ENCODE assay signal across 8 cellular contexts in the genomic region with DNA sequence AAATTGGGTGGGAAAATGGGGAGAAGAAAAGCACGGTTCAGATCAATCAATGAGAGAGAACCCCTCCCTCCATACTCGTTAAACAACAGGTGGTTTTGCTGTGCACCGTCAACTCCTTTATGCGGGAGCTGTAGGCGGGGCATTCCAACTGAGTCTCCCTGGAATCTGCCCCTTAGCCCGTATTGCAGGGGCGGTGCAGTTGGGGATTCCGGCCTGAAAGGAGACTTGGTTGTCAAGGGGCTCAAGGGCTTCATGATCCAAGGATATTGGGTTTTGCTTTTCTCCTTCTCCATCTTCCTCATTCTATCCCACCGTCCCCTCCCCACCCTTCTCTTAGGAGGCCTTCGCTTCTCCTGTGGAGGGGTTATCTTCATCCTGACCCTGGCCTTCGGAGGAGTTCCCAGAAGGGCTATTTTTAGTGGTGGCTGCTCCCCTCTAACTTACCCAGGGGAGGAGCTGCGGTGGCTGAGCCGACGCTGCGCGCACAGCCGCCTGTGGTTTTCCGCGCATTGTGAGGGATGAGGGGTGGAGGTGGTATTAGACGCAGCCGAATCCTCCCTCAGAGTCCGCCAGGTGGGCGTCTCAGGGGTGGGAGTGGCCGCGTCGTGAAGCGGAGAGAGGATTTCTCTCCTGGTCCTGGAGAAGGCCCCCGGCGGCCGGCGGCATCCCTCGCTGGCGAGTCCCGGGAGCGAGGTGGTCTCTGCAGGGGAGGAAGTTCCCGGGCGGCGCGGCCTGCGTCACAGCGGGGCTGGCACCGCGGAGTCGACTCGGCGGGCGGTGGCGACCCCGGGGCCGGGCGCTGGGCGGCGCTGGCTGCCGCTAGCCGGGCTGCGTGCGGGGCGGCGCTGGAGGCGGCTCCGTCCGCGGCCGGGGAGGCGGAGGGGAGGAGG. TPM values are rescaled to one million over a fixed set of nuclear protein-coding genes. Genes with fewer than 3 reads are reported as not detected.
DNase-seq lines count a peak whose midpoint lies in the region; ATAC-seq and TF ChIP-seq lines count a peak whose summit lies in the region.

No MANE protein-coding gene starts in this region.

- H2AFZ ChIP-seq in parathyroid adenoma: peak overlapping the region; percentile 93

- H3K4me1 Mint-ChIP-seq in activated naive CD8-positive, alpha-beta T cell (ENCODE audit: low read depth): peaks cover 70% of the 10 kb centered on the region

- WGBS in transverse colon (ENCODE audit: low coverage in 1 of 2), 2 donors: 5 to 28% methylated on average over 8 to 53 of the region's 65 CpGs

- H3K4me3 Mint-ChIP-seq in activated naive CD8-positive, alpha-beta T cell: peak overlapping the region; percentile 95

- TF ChIP-seq POLR2A in transverse colon (IDR thresholded peaks at IDR 0.05): peak; percentile 17

- no peaks in the 10 kb centered on the region for H3K79me2 ChIP-seq in parathyroid adenoma

- H3K4me3 ChIP-seq in H7 (ENCODE audit: insufficient read depth, low read depth, low read length): peak overlapping the region; percentile 80
- peak overlapping the region; percentile 60 for H3K4me3 ChIP-seq in LNCaP clone FGC (ENCODE audit: low read depth, low read length)
- peak overlapping the region; percentile 77 for H3K4me3 ChIP-seq in parathyroid adenoma (ENCODE audit: low read depth, low read length)
- peak overlapping the region; percentile 60 to 85 (median 82) for H3K4me3 ChIP-seq in transverse colon

- peak; percentile 96 for DNase-seq in GM03348 (ENCODE audit: low spot score)
- DNase-seq in H7: peak; percentile 90
- no peak for DNase-seq in LNCaP clone FGC (ENCODE audit: low read depth)
- DNase-seq in SKM-1 (lab: John Stamatoyannopoulos, UW; ENCODE audit: unreplicated experiment): peak; percentile 59
- peak; percentile 92 for DNase-seq in Right ventricle myocardium superior
- peak; percentile 84 for DNase-seq in transverse colon

- peak; percentile 98 for ATAC-seq in Right ventricle myocardium superior (ENCODE audit: poor library complexity)

- H3K36me3 ChIP-seq in H7 (replicated peaks; ENCODE audit: control insufficient read depth, insufficient read depth, low read length): no peaks in the 10 kb centered on the region
- no peaks in the 10 kb centered on the region for H3K36me3 ChIP-seq in parathyroid adenoma (ENCODE audit: control insufficient read depth, insufficient read depth, low read length)
- no peaks in the 10 kb centered on the region for H3K36me3 ChIP-seq in transverse colon

- H3K27ac Mint-ChIP-seq in activated naive CD8-positive, alpha-beta T cell: peak overlapping the region; percentile 96

- no peak for TF ChIP-seq EP300 in transverse colon (IDR thresholded peaks at IDR 0.05; ENCODE audit: low read depth)

- H3K9me3 ChIP-seq in parathyroid adenoma (ENCODE audit: control insufficient read depth, low read length): no peaks in the 10 kb centered on the region
- H3K9me3 ChIP-seq in transverse colon: no peaks in the 10 kb centered on the region

- TF ChIP-seq CTCF in LNCaP clone FGC (IDR thresholded peaks at IDR 0.05; ENCODE audit: control insufficient read depth, extremely low read depth, insufficient read depth) (peak; percentile 85), parathyroid adenoma (IDR thresholded peaks at IDR 0.05) (no peak), transverse colon (IDR thresholded peaks at IDR 0.05) (peak in 2 of 5 experiments; percentile 18 to 26)

- H3K4me2 ChIP-seq in parathyroid adenoma (ENCODE audit: low read length): peak overlapping the region; percentile 89

- H3K4me1 ChIP-seq in parathyroid adenoma (no peaks in the 10 kb centered on the region), transverse colon (peaks cover 0 to 17% (median 14%) of the 10 kb centered on the region in 4 donors)

- H3K27me3 ChIP-seq in H7 (ENCODE audit: control insufficient read depth, insufficient read depth, low read length) (peaks cover 43% of the 10 kb centered on the region), parathyroid adenoma (ENCODE audit: control insufficient read depth, insufficient read depth, low read length) (no peaks in the 10 kb centered on the region), transverse colon (peaks cover 7% of the 10 kb centered on the region)

- no peaks in the 10 kb centered on the region for H3K9me3 Mint-ChIP-seq in activated naive CD8-positive, alpha-beta T cell (ENCODE audit: low read depth)

- intact Hi-C loops in Right ventricle myocardium superior (cut with DNase I): loop anchor here (2.0 to 10.0 kb wide), 2 partner anchors 62 to 130 kb away; no protein-coding TSS in a partner anchor
- intact Hi-C loops in transverse colon (cut with DNase I; ENCODE audit: low total_unique reads): loop anchor here (5.0 kb wide), 2 partner anchors 130 to 350 kb away; no protein-coding TSS in a partner anchor

- in situ Hi-C loops in transverse colon (cut with MboI; ENCODE audit: low pct_ligation_motif_present in 1 of 4, low pct_unique_long_range_greater_than_20kb in 1 of 4, low sequenced_read_pairs in 3 of 4): loop anchor here in 3 of 4 donors (10.0 to 25.0 kb wide), 3 partner anchors 122 to 355 kb away; partner anchors contain the start of gene ZNF326 (in 1 of the 3)

- H3K27ac ChIP-seq in parathyroid adenoma (peak overlapping the region; percentile 74), transverse colon (peak overlapping the region; percentile 84 to 87 (median 84))

- H3K9ac ChIP-seq in parathyroid adenoma: no peak overlapping the region

- H3K36me3 Mint-ChIP-seq in activated naive CD8-positive, alpha-beta T cell: peaks cover 20% of the 10 kb centered on the region

- no peaks in the 10 kb centered on the region for H3K27me3 Mint-ChIP-seq in activated naive CD8-positive, alpha-beta T cell

RNA-seq across cellular contexts. Expression of gene LRRC8C, which starts 0.5 kb away (rescaled TPM):
- total RNA-seq in H7 (2014; rRNA removed; shearing (Covaris generic)): 1.2 and 1.3 TPM in 2 replicates
- 5.9 TPM for total RNA-seq in Right ventricle myocardium superior
- total RNA-seq in transverse colon: 1 to 10 TPM; 2.4 to 4.4 (median 2.7) TPM
